Comparison of ENCODE assay signal across 8 cellular contexts in the genomic region with DNA sequence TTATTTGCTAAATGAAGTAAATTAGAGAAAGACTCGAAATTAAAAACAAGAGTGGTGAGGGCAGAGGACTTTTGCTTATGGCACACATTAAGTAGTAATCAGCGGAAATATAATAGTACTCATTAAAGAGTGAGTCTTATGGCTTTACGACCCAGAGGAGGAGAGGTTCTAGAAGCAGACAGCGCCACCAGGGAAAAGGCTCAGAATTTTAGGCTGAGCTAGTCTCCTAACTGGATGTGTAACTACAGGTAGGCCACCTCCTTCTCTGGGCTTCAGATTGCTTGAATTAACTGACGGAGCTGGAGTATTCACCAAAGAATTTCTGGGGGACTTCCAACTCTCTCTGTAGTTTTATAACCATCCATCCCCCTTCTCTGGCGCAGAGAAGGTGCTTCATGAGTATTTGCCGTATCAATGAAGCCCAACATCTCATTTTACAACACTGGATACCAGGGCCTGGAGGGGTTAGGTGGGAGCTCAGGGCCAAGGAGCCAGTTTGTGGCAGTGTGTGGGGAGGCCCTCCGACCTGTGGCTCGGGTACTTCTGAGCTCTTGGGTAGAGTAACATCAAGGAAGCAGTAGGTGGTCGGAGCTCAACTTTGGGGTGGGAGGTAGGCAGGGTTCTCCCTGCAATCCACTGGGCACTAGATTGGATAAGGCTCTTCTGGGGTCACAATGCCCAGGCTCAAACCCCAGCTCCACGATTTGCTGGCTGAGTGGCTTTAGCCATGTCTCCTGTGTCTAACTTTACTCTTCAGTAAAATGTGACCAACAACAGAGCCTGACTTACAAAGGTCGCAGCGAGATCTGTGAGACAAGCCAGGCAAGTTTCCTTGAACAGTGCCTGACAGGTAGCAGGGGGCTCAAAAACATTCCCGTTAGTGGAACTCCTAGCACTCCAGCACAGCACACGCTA. TPM values are rescaled to one million over a fixed set of nuclear protein-coding genes. Genes with fewer than 3 reads are reported as not detected.
A peak's percentile ranks its signal among the peaks of the same experiment; 100 is the strongest.
DNase-seq lines count a peak whose midpoint lies in the region; ATAC-seq, FAIRE-seq and TF ChIP-seq lines count a peak whose summit lies in the region.

No MANE protein-coding gene starts in this region.

- CTCF ChIA-PET in CD8-positive, alpha-beta memory T cell (lab: Charles Lee): interaction anchor here (1.1 to 4.1 kb wide), 6 partner anchors 21 to 528 kb away, joined by 3 to 30 read pairs (median 10); a partner anchor contains a TSS
- CTCF ChIA-PET in endothelial cell of umbilical vein (lab: Charles Lee): interaction anchor here (1.0 to 1.3 kb wide), 4 partner anchors 9 to 528 kb away, joined by 3 to 5 read pairs (median 3); a partner anchor contains a TSS

- DNase-seq in CD8-positive, alpha-beta memory T cell: no peak
- no peak for DNase-seq in endothelial cell of umbilical vein (ENCODE audit: low read depth, low spot score)
- no peak for DNase-seq in stimulated activated CD4-positive, alpha-beta T cell treated with anti-CD3 and anti-CD28 coated beads, Interleukin-1b, Interleukin-23, amount 100 ng/mL, for 48 hours
- no peak for DNase-seq in pons (ENCODE audit: low spot score)

- peak overlapping the region; percentile 94 for H3K27ac ChIP-seq in CD8-positive, alpha-beta memory T cell (ENCODE audit: low read depth, low read length)
- H3K27ac ChIP-seq in OCI-LY3 (ENCODE audit: low read length): peak overlapping the region; percentile 69
- peak overlapping the region; percentile 5 for H3K27ac ChIP-seq in endothelial cell of umbilical vein (ENCODE audit: insufficient read depth, low read depth, low read length)
- H3K27ac ChIP-seq in neutrophil: peak overlapping the region; percentile 85

- peaks cover 15% of the 10 kb centered on the region; the same call in 1 of the 2 replicates for H4K20me1 ChIP-seq in OCI-LY3 (ENCODE audit: insufficient read depth, low read length)
- no peaks in the 10 kb centered on the region for H4K20me1 ChIP-seq in endothelial cell of umbilical vein (replicated peaks; ENCODE audit: control insufficient read depth, extremely low read depth, insufficient read depth, low read length)

- H3K27ac Mint-ChIP-seq in CD8-positive, alpha-beta memory T cell: peak overlapping the region; percentile 77 to 98 (median 97)

- FAIRE-seq in endothelial cell of umbilical vein (lab: Jason Lieb, UNC): no peak

- peak overlapping the region; percentile 93 to 99 (median 97) for H3K4me3 Mint-ChIP-seq in CD8-positive, alpha-beta memory T cell

- peaks cover 15% of the 10 kb centered on the region for H3K36me3 ChIP-seq in CD8-positive, alpha-beta memory T cell (ENCODE audit: insufficient read depth, low read length)
- H3K36me3 ChIP-seq in OCI-LY3 (replicated peaks; ENCODE audit: low read depth, low read length) (peaks cover 65% of the 10 kb centered on the region), endothelial cell of umbilical vein (ENCODE audit: control insufficient read depth in 2 of 2, extremely low read depth in 1 of 2, insufficient read depth in 2 of 2, low read length in 2 of 2) (no peaks in the 10 kb centered on the region), neutrophil (peaks cover 15% of the 10 kb centered on the region)

- H3K4me1 Mint-ChIP-seq in CD8-positive, alpha-beta memory T cell: peaks cover 53 to 67% (median 55%) of the 10 kb centered on the region in 3 donors

- H3K9ac ChIP-seq in OCI-LY3 (ENCODE audit: low read length): peak overlapping the region; percentile 82
- peak overlapping the region; percentile 61 for H3K9ac ChIP-seq in endothelial cell of umbilical vein (replicated peaks; ENCODE audit: extremely low read depth, insufficient read depth, low read length)

- H3K27me3 ChIP-seq in CD8-positive, alpha-beta memory T cell (ENCODE audit: insufficient read depth, low read length, poor library complexity, severe bottlenecking): no peaks in the 10 kb centered on the region
- H3K27me3 ChIP-seq in OCI-LY3 (ENCODE audit: low read depth, low read length) (no peaks in the 10 kb centered on the region), endothelial cell of umbilical vein (ENCODE audit: control insufficient read depth in 2 of 2, insufficient read depth in 2 of 2, low read length in 2 of 2) (no peaks in the 10 kb centered on the region), neutrophil (no peaks in the 10 kb centered on the region)

- dilution Hi-C loops in endothelial cell of umbilical vein (cut with MboI; ENCODE audit: extremely low pct_ligation_motif_present, low sequenced_read_pairs): no loop called here

- ATAC-seq in GM21381 (IDR thresholded peaks at IDR 0.05; ENCODE audit: unreplicated experiment): no peak
- no peak for ATAC-seq in GM19452 (IDR thresholded peaks at IDR 0.05; ENCODE audit: unreplicated experiment)

- TF ChIP-seq POLR2A in endothelial cell of umbilical vein (IDR thresholded peaks at IDR 0.05; ENCODE audit: low read depth, low read length): no peak

- H3K9me3 Mint-ChIP-seq in CD8-positive, alpha-beta memory T cell: no peaks in the 10 kb centered on the region

- peaks cover 0 to 5% of the 10 kb centered on the region in 2 donors for H3K27me3 Mint-ChIP-seq in CD8-positive, alpha-beta memory T cell

- no peaks in the 10 kb centered on the region for H3K9me1 ChIP-seq in endothelial cell of umbilical vein (replicated peaks; ENCODE audit: control insufficient read depth, extremely low read depth, insufficient read depth, low read length)

- H3K4me3 ChIP-seq in CD8-positive, alpha-beta memory T cell (ENCODE audit: low read length): peak overlapping the region; percentile 99
- peak overlapping the region; percentile 81 for H3K4me3 ChIP-seq in OCI-LY3 (ENCODE audit: low read length)
- H3K4me3 ChIP-seq in endothelial cell of umbilical vein (replicated peaks in 1 of 3; ENCODE audit: insufficient read depth in 1 of 3, low read depth in 1 of 3, low read length in 3 of 3): peak overlapping the region; percentile 66 to 90 (median 67)
- H3K4me3 ChIP-seq in neutrophil (ENCODE audit: low read depth in 1 of 2, low read length in 1 of 2): peak overlapping the region; percentile 96 to 97

- TF ChIP-seq CTCF in OCI-LY3 (IDR thresholded peaks at IDR 0.05; ENCODE audit: low read depth, low read length) (peak; percentile 25; the same call in 1 of the 2 replicates), endothelial cell of umbilical vein (IDR thresholded peaks at IDR 0.05; ENCODE audit: extremely low read depth in 1 of 2, insufficient read depth in 1 of 2, low read depth in 1 of 2, low read length in 2 of 2) (no peak), neutrophil (IDR thresholded peaks at IDR 0.05) (no peak)

- POLR2A ChIA-PET in CD8-positive, alpha-beta memory T cell (lab: Charles Lee): interaction anchor here (0.8 to 3.6 kb wide), 5 partner anchors 19 to 528 kb away, joined by 4 to 78 read pairs (median 19); a partner anchor contains a TSS
- POLR2A ChIA-PET in endothelial cell of umbilical vein (lab: Charles Lee): interaction anchor here (0.6 kb wide), 1 partner anchor 279 kb away, joined by 3 read pairs; a partner anchor contains a TSS

- intact Hi-C loops in endothelial cell of umbilical vein (cut with micrococcal nuclease): loop anchor here (1.0 to 5.0 kb wide), 2 partner anchors 227 to 466 kb away; no protein-coding TSS in a partner anchor

- H3K79me2 ChIP-seq in OCI-LY3 (ENCODE audit: low read length): peaks cover 96% of the 10 kb centered on the region
- H3K79me2 ChIP-seq in endothelial cell of umbilical vein (ENCODE audit: control insufficient read depth, insufficient read depth, low read length): peaks cover 41% of the 10 kb centered on the region

- H3K4me2 ChIP-seq in OCI-LY3 (ENCODE audit: low read length) (peak overlapping the region; percentile 95), endothelial cell of umbilical vein (ENCODE audit: insufficient read depth, low read length) (peak overlapping the region; percentile 93)

- TSS peak; percentile 51 for BruUV-seq in endothelial cell of umbilical vein (replicated peaks; lab: Mats Ljungman, UMichigan)

- peak overlapping the region; percentile 34; the same call in 1 of the 2 replicates for H2AFZ ChIP-seq in OCI-LY3 (ENCODE audit: low read depth, low read length)
- peak overlapping the region; percentile 72 for H2AFZ ChIP-seq in endothelial cell of umbilical vein (ENCODE audit: low read depth, low read length)

- H3K4me1 ChIP-seq in CD8-positive, alpha-beta memory T cell (ENCODE audit: insufficient read depth, low read length): peaks cover 34% of the 10 kb centered on the region
- H3K4me1 ChIP-seq in OCI-LY3 (ENCODE audit: low read length): peaks cover 25% of the 10 kb centered on the region
- H3K4me1 ChIP-seq in endothelial cell of umbilical vein (ENCODE audit: control insufficient read depth, extremely low read depth, insufficient read depth, low read length): peaks cover 22% of the 10 kb centered on the region
- H3K4me1 ChIP-seq in neutrophil (ENCODE audit: control insufficient read depth in 1 of 2, insufficient read depth in 1 of 2, low read depth in 1 of 2, low read length in 1 of 2): peaks cover 28 to 31% of the 10 kb centered on the region in 2 experiments

- H3K36me3 Mint-ChIP-seq in CD8-positive, alpha-beta memory T cell: peaks cover 6 to 62% (median 14%) of the 10 kb centered on the region in 3 donors

- no peaks in the 10 kb centered on the region for H3K9me3 ChIP-seq in CD8-positive, alpha-beta memory T cell (ENCODE audit: low read length)
- H3K9me3 ChIP-seq in OCI-LY3 (ENCODE audit: insufficient read depth, low read length): no peaks in the 10 kb centered on the region
- H3K9me3 ChIP-seq in endothelial cell of umbilical vein (replicated peaks; ENCODE audit: control insufficient read depth, insufficient read depth, low read length): no peaks in the 10 kb centered on the region
- no peaks in the 10 kb centered on the region for H3K9me3 ChIP-seq in neutrophil

RNA-seq across cellular contexts. Expression of a gene that starts 1.1 kb away (rescaled TPM):
- total RNA-seq in CD8-positive, alpha-beta memory T cell: 10 to 100 TPM; 21.7 to 21.8 TPM
- 13.9 TPM for polyA plus RNA-seq in CD8-positive, alpha-beta memory T cell
- total RNA-seq in endothelial cell of umbilical vein: 12.4 and 13.6 TPM in 2 replicates
- polyA plus RNA-seq in endothelial cell of umbilical vein: 6.5 and 8.5 TPM in 2 replicates
- polyA plus RNA-seq in endothelial cell of umbilical vein (2011; cell fraction: cytosol; rRNA removed): 10.8 and 10.9 TPM in 2 replicates
- 4.9 and 5.5 TPM in 2 replicates for polyA plus RNA-seq in endothelial cell of umbilical vein (2011; cell fraction: nucleus; rRNA removed)
- polyA plus RNA-seq in endothelial cell of umbilical vein (2012): 9.0 and 13.2 TPM in 2 replicates
- 4.4 and 5.0 TPM in 2 replicates for polyA minus RNA-seq in endothelial cell of umbilical vein
- 12.2 TPM for polyA minus RNA-seq in endothelial cell of umbilical vein (2011; cell fraction: cytosol; rRNA and poly(A)+ RNA removed)
- polyA minus RNA-seq in endothelial cell of umbilical vein (2011; cell fraction: nucleus; rRNA and poly(A)+ RNA removed): 1.0 and 2.0 TPM in 2 replicates

RNA-seq across cellular contexts. Expression of a gene that starts 1.3 kb away (rescaled TPM):
- 10 to 100 TPM; 48.8 to 49.4 TPM for total RNA-seq in CD8-positive, alpha-beta memory T cell
- 75.3 TPM for polyA plus RNA-seq in CD8-positive, alpha-beta memory T cell
- total RNA-seq in endothelial cell of umbilical vein: 69.6 and 80.6 TPM in 2 replicates
- polyA plus RNA-seq in endothelial cell of umbilical vein: 119 and 122 TPM in 2 replicates
- 94.3 and 97.8 TPM in 2 replicates for polyA plus RNA-seq in endothelial cell of umbilical vein (2011; cell fraction: cytosol; rRNA removed)
- polyA plus RNA-seq in endothelial cell of umbilical vein (2011; cell fraction: nucleus; rRNA removed): 102 and 112 TPM in 2 replicates
- polyA plus RNA-seq in endothelial cell of umbilical vein (2012): 79.8 and 81.2 TPM in 2 replicates
- polyA minus RNA-seq in endothelial cell of umbilical vein: 118 and 124 TPM in 2 replicates
- polyA minus RNA-seq in endothelial cell of umbilical vein (2011; cell fraction: cytosol; rRNA and poly(A)+ RNA removed): 21.1 TPM
- polyA minus RNA-seq in endothelial cell of umbilical vein (2011; cell fraction: nucleus; rRNA and poly(A)+ RNA removed): 32.1 and 35.7 TPM in 2 replicates

RNA-seq across cellular contexts. Expression of a gene that starts 54.8 kb away (rescaled TPM):
- total RNA-seq in CD8-positive, alpha-beta memory T cell: 10 to 100 TPM; 38.8 to 38.9 TPM
- 44.0 TPM for polyA plus RNA-seq in CD8-positive, alpha-beta memory T cell
- 36.7 and 36.8 TPM in 2 replicates for total RNA-seq in endothelial cell of umbilical vein
- 9.0 and 11.9 TPM in 2 replicates for polyA plus RNA-seq in endothelial cell of umbilical vein
- polyA plus RNA-seq in endothelial cell of umbilical vein (2011; cell fraction: cytosol; rRNA removed): 16.4 and 16.7 TPM in 2 replicates
- 59.4 and 61.4 TPM in 2 replicates for polyA plus RNA-seq in endothelial cell of umbilical vein (2011; cell fraction: nucleus; rRNA removed)
- 31.1 and 39.1 TPM in 2 replicates for polyA plus RNA-seq in endothelial cell of umbilical vein (2012)
- 29.2 and 29.8 TPM in 2 replicates for polyA minus RNA-seq in endothelial cell of umbilical vein
- polyA minus RNA-seq in endothelial cell of umbilical vein (2011; cell fraction: cytosol; rRNA and poly(A)+ RNA removed): 15.4 TPM
- 33.6 and 51.8 TPM in 2 replicates for polyA minus RNA-seq in endothelial cell of umbilical vein (2011; cell fraction: nucleus; rRNA and poly(A)+ RNA removed)

RNA-seq across cellular contexts. Expression of a gene that starts 55.1 kb away (rescaled TPM):
- total RNA-seq in CD8-positive, alpha-beta memory T cell: 10 to 100 TPM; 25.8 to 26.6 TPM
- 22.9 TPM for polyA plus RNA-seq in CD8-positive, alpha-beta memory T cell
- total RNA-seq in endothelial cell of umbilical vein: 13.0 and 13.6 TPM in 2 replicates
- polyA plus RNA-seq in endothelial cell of umbilical vein: 2.5 and 4.4 TPM in 2 replicates
- polyA plus RNA-seq in endothelial cell of umbilical vein (2011; cell fraction: cytosol; rRNA removed): 6.2 and 7.5 TPM in 2 replicates
- 2.2 and 3.8 TPM in 2 replicates for polyA plus RNA-seq in endothelial cell of umbilical vein (2011; cell fraction: nucleus; rRNA removed)
- polyA plus RNA-seq in endothelial cell of umbilical vein (2012): 11.5 and 19.6 TPM in 2 replicates
- 1.7 and 2.5 TPM in 2 replicates for polyA minus RNA-seq in endothelial cell of umbilical vein
- 4.0 TPM for polyA minus RNA-seq in endothelial cell of umbilical vein (2011; cell fraction: cytosol; rRNA and poly(A)+ RNA removed)
- polyA minus RNA-seq in endothelial cell of umbilical vein (2011; cell fraction: nucleus; rRNA and poly(A)+ RNA removed): 3.4 and 3.8 TPM in 2 replicates

Comparison
In these comparisons a context has a peak if more than half of its experiments do, and no peak if none do; other contexts are left out.
1. H3K27ac ChIP-seq: peak in every context shown above with its lines; median percentile 94 in CD8-positive, alpha-beta memory T cell; 85 in neutrophil; 69 in OCI-LY3; 5 in endothelial cell of umbilical vein.